In genomic region chr13:72782717-72783116, GRCh38 we compare ENCODE assay signal across 8 cellular contexts. TPM values are rescaled to one million over a fixed set of nuclear protein-coding genes. Genes with fewer than 3 reads are reported as not detected.
DNase-seq lines count a peak whose midpoint lies in the region; ATAC-seq, FAIRE-seq and TF ChIP-seq lines count a peak whose summit lies in the region.

No MANE protein-coding gene starts in this region.

- H3K27ac ChIP-seq in AG04450 (ENCODE audit: low read depth, low read length) = no peak overlapping the region

- H3K4me3 ChIP-seq in AG04450 (ENCODE audit: low read depth, low read length) = peak overlapping the region; percentile 97

- no peaks in the 10 kb centered on the region for H3K27me3 ChIP-seq in AG04450 (ENCODE audit: control insufficient read depth, insufficient read depth, low read length)

- no peak for TF ChIP-seq CTCF in AG04450 (IDR thresholded peaks at IDR 0.05; ENCODE audit: low read depth, low read length)
- TF ChIP-seq CTCF in type B pancreatic cell (conservative IDR thresholded peaks at IDR 0.05) = no peak

- H3K9me3 Mint-ChIP-seq in activated naive CD8-positive, alpha-beta T cell treated with anti-CD3 and anti-CD28 coated beads, Interleukin-2, amount 50 U/mL, for 24 hours = no peaks in the 10 kb centered on the region
- no peaks in the 10 kb centered on the region for H3K9me3 Mint-ChIP-seq in type B pancreatic cell

- no peak for DNase-seq in AG04450 (ENCODE audit: low read depth, low spot score)
- DNase-seq in HT1080 (ENCODE audit: low read depth) = peak; percentile 11
- no peak for DNase-seq in activated naive CD8-positive, alpha-beta T cell treated with anti-CD3 and anti-CD28 coated beads, Interleukin-2, amount 50 U/mL, for 24 hours
- peak; percentile 43 for DNase-seq in left kidney (ENCODE audit: low read depth, low spot score)
- DNase-seq in type B pancreatic cell (ENCODE audit: extremely low spot score, unreplicated experiment) = no peak
- no peak for DNase-seq in NCI-H524 treated with DMSO at 0.1 percent for 48 hours (lab: John Stamatoyannopoulos, UW)
- no peak for DNase-seq in urothelium cell line (ENCODE audit: low spot score)
- no peak for DNase-seq in ureter (ENCODE audit: low spot score)

- peaks cover 35% of the 10 kb centered on the region for H3K36me3 Mint-ChIP-seq in activated naive CD8-positive, alpha-beta T cell treated with anti-CD3 and anti-CD28 coated beads, Interleukin-2, amount 50 U/mL, for 24 hours (ENCODE audit: low read depth)
- H3K36me3 Mint-ChIP-seq in type B pancreatic cell = peaks cover 25% of the 10 kb centered on the region

- H3K27me3 Mint-ChIP-seq in activated naive CD8-positive, alpha-beta T cell treated with anti-CD3 and anti-CD28 coated beads, Interleukin-2, amount 50 U/mL, for 24 hours = no peaks in the 10 kb centered on the region
- H3K27me3 Mint-ChIP-seq in type B pancreatic cell = no peaks in the 10 kb centered on the region

- H3K4me3 Mint-ChIP-seq in activated naive CD8-positive, alpha-beta T cell treated with anti-CD3 and anti-CD28 coated beads, Interleukin-2, amount 50 U/mL, for 24 hours = peak overlapping the region; percentile 96
- H3K4me3 Mint-ChIP-seq in type B pancreatic cell = peak overlapping the region; percentile 100

- no peak for FAIRE-seq in urothelium cell line (lab: Jason Lieb, UNC)

- no peak for ATAC-seq in activated naive CD8-positive, alpha-beta T cell treated with anti-CD3 and anti-CD28 coated beads, Interleukin-2, amount 50 U/mL, for 24 hours

- POLR2A ChIA-PET in AG04450 (lab: Yijun Ruan, JAX) = no interaction called here

- H3K4me1 Mint-ChIP-seq in activated naive CD8-positive, alpha-beta T cell treated with anti-CD3 and anti-CD28 coated beads, Interleukin-2, amount 50 U/mL, for 24 hours = peaks cover 58% of the 10 kb centered on the region
- H3K4me1 Mint-ChIP-seq in type B pancreatic cell (ENCODE audit: unreplicated experiment) = peaks cover 29% of the 10 kb centered on the region

- CTCF ChIA-PET in AG04450 (lab: Charles Lee) = no interaction called here

- peak overlapping the region; percentile 98 for H3K27ac Mint-ChIP-seq in activated naive CD8-positive, alpha-beta T cell treated with anti-CD3 and anti-CD28 coated beads, Interleukin-2, amount 50 U/mL, for 24 hours
- H3K27ac Mint-ChIP-seq in type B pancreatic cell = peak overlapping the region; percentile 98

- H3K9me3 ChIP-seq in AG04450 (ENCODE audit: control insufficient read depth, insufficient read depth, low read length) = no peaks in the 10 kb centered on the region

RNA-seq across cellular contexts. Expression of gene PIBF1, which starts 0.8 kb away (rescaled TPM):
- 8.1 and 11.9 TPM in 2 replicates for polyA plus RNA-seq in AG04450 (2011; rRNA removed)
- polyA minus RNA-seq in AG04450 (2011; rRNA and poly(A)+ RNA removed) = 11.6 and 16.6 TPM in 2 replicates
- total RNA-seq in HT1080 (2014; rRNA removed; shearing (Covaris generic)) = 21.7 and 31.5 TPM in 2 replicates
- polyA plus RNA-seq in HT1080 (2015; cell fraction: cytosol; rRNA removed) = 17.3 and 23.8 TPM in 2 replicates
- 26.7 and 27.9 TPM in 2 replicates for polyA plus RNA-seq in HT1080 (2015; cell fraction: nucleus; rRNA removed)
- total RNA-seq in type B pancreatic cell (ENCODE audit: low replicate concordance) = 28.4 and 32.5 TPM in 2 replicates
- total RNA-seq in ureter = 36.4 TPM

RNA-seq across cellular contexts. Expression of gene DIS3, which starts 1.0 kb away (rescaled TPM):
- polyA plus RNA-seq in AG04450 (2011; rRNA removed) = 31.8 and 42.3 TPM in 2 replicates
- polyA minus RNA-seq in AG04450 (2011; rRNA and poly(A)+ RNA removed) = 18.5 and 29.1 TPM in 2 replicates
- total RNA-seq in HT1080 (2014; rRNA removed; shearing (Covaris generic)) = 57.4 and 65.7 TPM in 2 replicates
- polyA plus RNA-seq in HT1080 (2015; cell fraction: cytosol; rRNA removed) = 30.3 and 39.9 TPM in 2 replicates
- polyA plus RNA-seq in HT1080 (2015; cell fraction: nucleus; rRNA removed) = 94.7 and 97.2 TPM in 2 replicates
- total RNA-seq in type B pancreatic cell (ENCODE audit: low replicate concordance) = 41.7 and 69.7 TPM in 2 replicates
- 36.8 TPM for total RNA-seq in ureter

RNA-seq across cellular contexts. Expression of gene BORA, which starts 55.0 kb away (rescaled TPM):
- 2.7 and 3.1 TPM in 2 replicates for polyA plus RNA-seq in AG04450 (2011; rRNA removed)
- polyA minus RNA-seq in AG04450 (2011; rRNA and poly(A)+ RNA removed) = 1.2 and 3.2 TPM in 2 replicates
- total RNA-seq in HT1080 (2014; rRNA removed; shearing (Covaris generic)) = 16.2 and 17.4 TPM in 2 replicates
- 10.9 and 15.6 TPM in 2 replicates for polyA plus RNA-seq in HT1080 (2015; cell fraction: cytosol; rRNA removed)
- 21.3 and 29.4 TPM in 2 replicates for polyA plus RNA-seq in HT1080 (2015; cell fraction: nucleus; rRNA removed)
- 10.7 and 14.6 TPM in 2 replicates for total RNA-seq in type B pancreatic cell (ENCODE audit: low replicate concordance)
- total RNA-seq in ureter = 3.0 TPM

RNA-seq across cellular contexts. Expression of gene MZT1, which starts 55.3 kb away (rescaled TPM):
- 4.8 and 9.1 TPM in 2 replicates for polyA plus RNA-seq in AG04450 (2011; rRNA removed)
- polyA minus RNA-seq in AG04450 (2011; rRNA and poly(A)+ RNA removed) = 0.78 and 1.7 TPM in 2 replicates
- total RNA-seq in HT1080 (2014; rRNA removed; shearing (Covaris generic)) = 39.7 and 47.0 TPM in 2 replicates
- polyA plus RNA-seq in HT1080 (2015; cell fraction: cytosol; rRNA removed) = 96.5 and 116 TPM in 2 replicates
- polyA plus RNA-seq in HT1080 (2015; cell fraction: nucleus; rRNA removed) = 23.6 and 24.3 TPM in 2 replicates
- total RNA-seq in type B pancreatic cell (ENCODE audit: low replicate concordance) (6.5 and 10.9 TPM in 2 replicates), ureter (6.5 TPM)

Comparison
In these comparisons a context has a peak if more than half of its experiments do, and no peak if none do; other contexts are left out.
1. DNase-seq: peak in HT1080 (single experiment) and left kidney (single experiment); none in AG04450 (single experiment), activated naive CD8-positive, alpha-beta T cell treated with anti-CD3 and anti-CD28 coated beads, Interleukin-2, amount 50 U/mL, for 24 hours (single experiment), type B pancreatic cell (single experiment), NCI-H524 treated with DMSO at 0.1 percent for 48 hours (single experiment), urothelium cell line (single experiment) and ureter (single experiment).